Comparison of ENCODE assay signal across 21 cellular contexts in genomic region chr6:10314163-10314955, GRCh38.
DNase-seq lines count a peak whose midpoint lies in the region; TF ChIP-seq lines count a peak whose summit lies in the region.
"Had no signal": no experiment of that assay in that cellular context is flagged by ENCODE, and none has a peak within 500 bp of the region (broad histone marks: within the 10 kb centered on the region; RNA-seq: fewer than 3 reads in every experiment).

No MANE protein-coding gene starts in this region.

- H3K27me3 Mint-ChIP-seq in neural crest cell (ENCODE audit: low read depth): no peaks in the 10 kb centered on the region
- H3K27me3 Mint-ChIP-seq: memory B cell had no signal

- no peaks in the 10 kb centered on the region for H4K20me1 ChIP-seq in GM23248 (ENCODE audit: insufficient read depth)

- no peaks in the 10 kb centered on the region for H3K36me3 Mint-ChIP-seq in neural crest cell (ENCODE audit: low read depth)
- H3K36me3 Mint-ChIP-seq: brain, memory B cell, T-cell had no signal

- TF ChIP-seq CTCF in neural crest cell (conservative IDR thresholded peaks at IDR 0.05): no peak

- no peaks in the 10 kb centered on the region for H3K9me2 ChIP-seq in GM23248 (ENCODE audit: insufficient read depth)

- no peaks in the 10 kb centered on the region for H3K9me3 ChIP-seq in GM23248 (ENCODE audit: low read depth)
- no peaks in the 10 kb centered on the region for H3K9me3 ChIP-seq in ectodermal cell (ENCODE audit: control insufficient read depth, low read length)
- H3K9me3 ChIP-seq: gastroesophageal sphincter, SJCRH30, uterus had no signal

- H3K9me3 Mint-ChIP-seq in neural crest cell: no peaks in the 10 kb centered on the region

- peaks cover 60% of the 10 kb centered on the region for H3K4me1 Mint-ChIP-seq in neural crest cell
- H3K4me1 Mint-ChIP-seq: memory B cell, T-cell had no signal

- H3F3A ChIP-seq in GM23248 (ENCODE audit: insufficient read depth): no peaks in the 10 kb centered on the region

- H3K27me3 ChIP-seq in GM23248 (replicated peaks; ENCODE audit: insufficient read depth) (no peaks in the 10 kb centered on the region), ectodermal cell (ENCODE audit: control insufficient read depth, insufficient read depth, low read length, poor library complexity, severe bottlenecking) (no peaks in the 10 kb centered on the region)
- H3K27me3 ChIP-seq: gastroesophageal sphincter, SJCRH30, uterus had no signal

- WGBS in GM23248 (ENCODE audit: low coverage in 1 of 2, low lambda C conversion rate in 2 of 2, missing lambda C conversion rate in 2 of 2), 2 experiments: 36 to 40% methylated on average over 17 of the region's 17 CpGs
- 81 to 85% methylated on average over 17 of the region's 17 CpGs for WGBS in ectodermal cell, 2 experiments

- H3K4me2 ChIP-seq in GM23248 (ENCODE audit: unreplicated experiment): no peak overlapping the region

- in situ Hi-C loops in GM23248 (cut with MboI): no loop called here

- H2AFZ ChIP-seq in GM23248: peak overlapping the region; percentile 28; the same call in 1 of the 2 replicates

- H3K4me3 ChIP-seq in GM23248 (no peak overlapping the region), ectodermal cell (ENCODE audit: insufficient read depth, low read depth, low read length) (no peak overlapping the region)
- H3K4me3 ChIP-seq: gastroesophageal sphincter, SJCRH30, uterus had no signal

- no peaks in the 10 kb centered on the region for H3K79me2 ChIP-seq in GM23248 (ENCODE audit: insufficient read depth)

- no peaks in the 10 kb centered on the region for H3K36me3 ChIP-seq in GM23248 (ENCODE audit: low read depth)
- no peaks in the 10 kb centered on the region for H3K36me3 ChIP-seq in ectodermal cell (ENCODE audit: control insufficient read depth, insufficient read depth, low read length)
- H3K36me3 ChIP-seq: gastroesophageal sphincter, SJCRH30, uterus had no signal

- H3K27ac Mint-ChIP-seq in neural crest cell (ENCODE audit: unreplicated experiment): peak overlapping the region; percentile 92
- H3K27ac Mint-ChIP-seq: memory B cell, nephron, T-cell had no signal

- no peak overlapping the region for H3K9ac ChIP-seq in GM23248

- H3K4me3 Mint-ChIP-seq in neural crest cell: peak overlapping the region; percentile 48
- H3K4me3 Mint-ChIP-seq: brain, memory B cell, nephron, T-cell had no signal

- no peak overlapping the region for H3K27ac ChIP-seq in GM23248
- H3K27ac ChIP-seq in ectodermal cell (ENCODE audit: insufficient read depth, low read depth, low read length, poor library complexity, severe bottlenecking): peak overlapping the region; percentile 71
- H3K27ac ChIP-seq: SJCRH30, uterus had no signal

- no peaks in the 10 kb centered on the region for H3K4me1 ChIP-seq in GM23248 (ENCODE audit: insufficient read depth)
- peaks cover 38% of the 10 kb centered on the region for H3K4me1 ChIP-seq in ectodermal cell (ENCODE audit: control insufficient read depth, insufficient read depth, low read length)
- H3K4me1 ChIP-seq: uterus had no signal

- DNase-seq in GM23248 (no peak), M059J (ENCODE audit: low read depth) (peak; percentile 15), neural crest cell (ENCODE audit: low read depth, low spot score) (no peak), NCI-H510A (lab: John Stamatoyannopoulos, UW) (no peak), amniotic stem cell (lab: John Stamatoyannopoulos, UW) (no peak), midbrain (lab: John Stamatoyannopoulos, UW) (no peak)
- DNase-seq in stimulated activated naive CD4-positive, alpha-beta T cell (lab: John Stamatoyannopoulos, UW): no peak
- DNase-seq: activated CD4-positive, alpha-beta T cell treated with anti-CD3 and anti-CD28 coated beads for 1 hour; activated gamma-delta T cell treated with Interleukin-2 at 50 U/mL for 16 hours; activated T-cell treated with anti-CD3 and anti-CD28 coated beads, Interleukin-2, amount 50 U/mL, for 1 hour; NCI-H1105 treated with DMSO at 0.1 percent for 48 hours; NCI-H524 treated with DMSO at 0.1 percent for 48 hours; posterior cingulate gyrus; SJCRH30; T-cell; uterus had no signal
